7 cellular contexts compared by ENCODE assay signal in the genomic region with DNA sequence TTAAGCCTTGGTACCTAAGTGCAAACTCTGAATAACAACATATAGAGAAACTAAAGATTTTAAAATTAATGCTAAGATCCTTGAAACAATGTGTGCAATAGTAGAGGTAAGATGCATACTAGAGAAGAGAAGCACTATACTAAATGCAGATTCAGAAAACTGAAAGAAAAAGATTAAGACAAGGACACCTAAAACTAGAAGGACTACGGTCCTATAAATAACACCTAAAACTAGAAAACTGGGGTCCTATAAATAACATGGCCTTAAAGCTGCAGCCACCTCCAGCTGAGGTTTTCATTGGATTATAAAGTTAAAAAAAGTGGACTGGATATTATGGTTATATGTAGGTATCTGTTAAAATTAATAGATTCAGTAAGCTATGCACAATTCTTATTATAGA.
"Had no signal": no experiment of that assay in that cellular context is flagged by ENCODE, and none has a peak within 500 bp of the region (broad histone marks: within the 10 kb centered on the region; RNA-seq: fewer than 3 reads in every experiment).

No MANE protein-coding gene starts in this region.

- H3K27ac Mint-ChIP-seq: HFFc6 had no signal

- H3K4me3 ChIP-seq: GM23248, HAP-1, K562 had no signal

- H3K9me3 ChIP-seq: HAP-1 had no signal

- H3K4me1 ChIP-seq: HAP-1 had no signal

- H3K9me3 Mint-ChIP-seq: HFFc6 had no signal

- H3K36me3 ChIP-seq: HAP-1 had no signal

- H3K27ac ChIP-seq: GM23248 had no signal

- H3K9ac ChIP-seq: GM23248 had no signal

- ATAC-seq: HCT116, K562 had no signal

- H3K4me3 Mint-ChIP-seq: HFFc6 had no signal

- DNase-seq: GM23248, HFFc6, IMR-90, KG1 had no signal

- H2AFZ ChIP-seq: GM23248 had no signal
